19 cellular contexts compared by ENCODE assay signal in genomic region chr5:176384991-176385390, GRCh38. TPM values are rescaled to one million over a fixed set of nuclear protein-coding genes. Genes with fewer than 3 reads are reported as not detected.
DNase-seq lines count a peak whose midpoint lies in the region; ATAC-seq and TF ChIP-seq lines count a peak whose summit lies in the region.
"Had no signal": no experiment of that assay in that cellular context is flagged by ENCODE, and none has a peak within 500 bp of the region (broad histone marks: within the 10 kb centered on the region; RNA-seq: fewer than 3 reads in every experiment).

No MANE protein-coding gene starts in this region.

- peaks cover 35% of the 10 kb centered on the region for H3K4me1 Mint-ChIP-seq in activated T-cell treated with anti-CD3 and anti-CD28 coated beads, Interleukin-2, amount 50 U/mL, for 72 hours (ENCODE audit: low read depth)
- peaks cover 14% of the 10 kb centered on the region for H3K4me1 Mint-ChIP-seq in activated T-helper 17 cell treated with anti-CD3 and anti-CD28 coated beads, Interleukin-2, amount 50 U/mL, for 72 hours

- WGBS in mammary epithelial cell (ENCODE audit: low coverage, missing lambda C conversion rate): 84% methylated on average over 6 of the region's 12 CpGs

- peak overlapping the region; percentile 16 for H3K27ac Mint-ChIP-seq in activated T-cell treated with anti-CD3 and anti-CD28 coated beads, Interleukin-2, amount 50 U/mL, for 72 hours
- peak overlapping the region; percentile 79 for H3K27ac Mint-ChIP-seq in activated T-helper 17 cell treated with anti-CD3 and anti-CD28 coated beads, Interleukin-2, amount 50 U/mL, for 72 hours

- no peaks in the 10 kb centered on the region for H3K9me3 Mint-ChIP-seq in activated T-cell treated with anti-CD3 and anti-CD28 coated beads, Interleukin-2, amount 50 U/mL, for 72 hours
- H3K9me3 Mint-ChIP-seq in activated T-helper 17 cell treated with anti-CD3 and anti-CD28 coated beads, Interleukin-2, amount 50 U/mL, for 72 hours: no peaks in the 10 kb centered on the region

- no peak overlapping the region for H3K4me3 Mint-ChIP-seq in activated T-cell treated with anti-CD3 and anti-CD28 coated beads, Interleukin-2, amount 50 U/mL, for 72 hours
- H3K4me3 Mint-ChIP-seq in activated T-helper 17 cell treated with anti-CD3 and anti-CD28 coated beads, Interleukin-2, amount 50 U/mL, for 72 hours: no peak overlapping the region

- dilution Hi-C loops in mammary epithelial cell (cut with HindIII; ENCODE audit: low sequenced_read_pairs): no loop called here

- peaks cover 0 to 82% (median 58%) of the 10 kb centered on the region in 11 experiments; a peak in 20 of 22 replicates for H4K20me1 ChIP-seq in BLaER1 treated with 17β-estradiol and CSF1 and Interleukin-3, amounts not matched to agents 10 nM and 100 nM
- H4K20me1 ChIP-seq in mammary epithelial cell (ENCODE audit: insufficient read depth, low read length): no peaks in the 10 kb centered on the region

- H3K9ac ChIP-seq in BLaER1 treated with 17β-estradiol and CSF1 and Interleukin-3, amounts not matched to agents 10 nM and 100 nM: peak overlapping the region in 2 of 11 experiments; percentile 26 to 46; a peak in 2 of 22 replicates
- no peak overlapping the region for H3K9ac ChIP-seq in mammary epithelial cell (ENCODE audit: insufficient read depth, low read length)
- H3K9ac ChIP-seq: KMS-11 had no signal

- ATAC-seq in activated T-cell treated with anti-CD3 and anti-CD28 coated beads, Interleukin-2, amount 50 U/mL, for 72 hours (replicated peaks in 1 of 2): no peak
- no peak for ATAC-seq in activated T-helper 17 cell treated with anti-CD3 and anti-CD28 coated beads, Interleukin-2, amount 50 U/mL, for 72 hours (replicated peaks)
- ATAC-seq: HCT116, Panc1 had no signal

- H3K79me2 ChIP-seq in mammary epithelial cell (ENCODE audit: insufficient read depth, low read length): peaks cover 49% of the 10 kb centered on the region

- H3K9me3 ChIP-seq in BLaER1 treated with 17β-estradiol and CSF1 and Interleukin-3, amounts not matched to agents 10 nM and 100 nM (replicated peaks in 1 of 11): no peaks in the 10 kb centered on the region
- H3K9me3 ChIP-seq in mammary epithelial cell (replicated peaks; ENCODE audit: insufficient read depth, low read length): no peaks in the 10 kb centered on the region

- peaks cover 30 to 42% (median 34%) of the 10 kb centered on the region in 10 experiments for H3K4me1 ChIP-seq in BLaER1 treated with 17β-estradiol and CSF1 and Interleukin-3, amounts not matched to agents 10 nM and 100 nM
- peaks cover 12% of the 10 kb centered on the region for H3K4me1 ChIP-seq in mammary epithelial cell (ENCODE audit: insufficient read depth, low read length)

- intact Hi-C loops in posterior vena cava (cut with DNase I) (no loop called here), mammary epithelial cell (cut with micrococcal nuclease) (no loop called here)

- in situ Hi-C loops in mammary epithelial cell (cut with MboI; ENCODE audit: low sequenced_read_pairs in 2 of 2): no loop called here

- no peaks in the 10 kb centered on the region for H3K27me3 ChIP-seq in BLaER1 treated with 17β-estradiol and CSF1 and Interleukin-3, amounts not matched to agents 10 nM and 100 nM
- no peaks in the 10 kb centered on the region for H3K27me3 ChIP-seq in mammary epithelial cell (ENCODE audit: insufficient read depth, low read length)

- peaks cover 10 to 41% of the 10 kb centered on the region in 2 donors for H3K36me3 Mint-ChIP-seq in activated T-cell treated with anti-CD3 and anti-CD28 coated beads, Interleukin-2, amount 50 U/mL, for 72 hours (ENCODE audit: insufficient read depth in 2 of 2)
- H3K36me3 Mint-ChIP-seq in activated T-helper 17 cell treated with anti-CD3 and anti-CD28 coated beads, Interleukin-2, amount 50 U/mL, for 72 hours (ENCODE audit: low read depth): peaks cover 96% of the 10 kb centered on the region

- BruUV-seq in mammary epithelial cell (replicated peaks; lab: Mats Ljungman, UMichigan): no TSS peak

- H3K36me3 ChIP-seq in BLaER1 treated with 17β-estradiol and CSF1 and Interleukin-3, amounts not matched to agents 10 nM and 100 nM: peaks cover 61 to 75% (median 70%) of the 10 kb centered on the region in 11 experiments
- H3K36me3 ChIP-seq in mammary epithelial cell (ENCODE audit: insufficient read depth, low read length): peaks cover 41% of the 10 kb centered on the region

- H3K4me3 ChIP-seq in BLaER1 treated with 17β-estradiol and CSF1 and Interleukin-3, amounts not matched to agents 10 nM and 100 nM: no peak overlapping the region
- no peak overlapping the region for H3K4me3 ChIP-seq in mammary epithelial cell (replicated peaks in 1 of 3; ENCODE audit: insufficient read depth in 1 of 3, low read depth in 2 of 3, low read length in 3 of 3)

- no peak overlapping the region for H2AFZ ChIP-seq in mammary epithelial cell (ENCODE audit: low read depth, low read length)

- H3K27ac ChIP-seq in BLaER1 treated with 17β-estradiol and CSF1 and Interleukin-3, amounts not matched to agents 10 nM and 100 nM: no peak overlapping the region
- H3K27ac ChIP-seq in mammary epithelial cell (ENCODE audit: insufficient read depth, low read depth, low read length): no peak overlapping the region
- H3K27ac ChIP-seq: KMS-11 had no signal

- no peaks in the 10 kb centered on the region for H3K27me3 Mint-ChIP-seq in activated T-cell treated with anti-CD3 and anti-CD28 coated beads, Interleukin-2, amount 50 U/mL, for 72 hours (ENCODE audit: low read depth)
- H3K27me3 Mint-ChIP-seq in activated T-helper 17 cell treated with anti-CD3 and anti-CD28 coated beads, Interleukin-2, amount 50 U/mL, for 72 hours: no peaks in the 10 kb centered on the region

- peak overlapping the region in 9 of 11 experiments; percentile 21 to 100 (median 94); a peak in 13 of 22 replicates for H3K4me2 ChIP-seq in BLaER1 treated with 17β-estradiol and CSF1 and Interleukin-3, amounts not matched to agents 10 nM and 100 nM
- no peak overlapping the region for H3K4me2 ChIP-seq in mammary epithelial cell (ENCODE audit: insufficient read depth, low read depth, low read length)
- H3K4me2 ChIP-seq: KMS-11 had no signal

- no peak for DNase-seq in activated T-cell treated with anti-CD3 and anti-CD28 coated beads, Interleukin-2, amount 50 U/mL, for 72 hours
- DNase-seq in activated T-cell treated with anti-CD3 and anti-CD28 coated beads for 4 hours (no peak), posterior vena cava (ENCODE audit: low spot score) (peak; percentile 76), mammary epithelial cell (no peak), NOMO-1 treated with DMSO at 0.1 percent for 48 hours (lab: John Stamatoyannopoulos, UW; ENCODE audit: unreplicated experiment) (no peak), NCI-H2171 treated with DMSO at 0.1 percent for 48 hours (lab: John Stamatoyannopoulos, UW) (no peak)
- DNase-seq: DMS79; NCI-H1092 treated with DMSO at 0.1 percent for 48 hours; NCI-H1436 treated with DMSO at 0.1 percent for 48 hours; NCI-H1930; NCI-H2227 treated with DMSO at 0.1 percent for 48 hours; NCI-H510A; NCI-H748 treated with DMSO at 0.1 percent for 48 hours; NK-92 treated with Interleukin-12 subunit alpha and Interleukin-12 subunit beta, amount 100 ng/mL, for 24 hours had no signal

- TF ChIP-seq CTCF in mammary epithelial cell (conservative IDR thresholded peaks at IDR 0.05 in 1 of 2, IDR thresholded peaks at IDR 0.05 in 1 of 2; ENCODE audit: extremely low read depth in 1 of 2, insufficient read depth in 1 of 2, low read depth in 1 of 2, low read length in 2 of 2): no peak

- CTCF ChIA-PET in mammary epithelial cell (lab: Charles Lee; ENCODE audit: low non-redundant PET): no interaction called here

RNA-seq across cellular contexts. Expression of gene NOP16, which starts 3.4 kb away (rescaled TPM):
- total RNA-seq in activated T-cell treated with anti-CD3 and anti-CD28 coated beads, Interleukin-2, amount 50 U/mL, for 72 hours: 10 to 100 TPM; 41.8 to 42.3 TPM
- total RNA-seq in activated T-helper 17 cell treated with anti-CD3 and anti-CD28 coated beads, Interleukin-2, amount 50 U/mL, for 72 hours: 10 to 100 TPM; 37.6 to 99.0 TPM
- 10 to 100 TPM; 17.5 to 18.1 TPM for total RNA-seq in posterior vena cava
- 10 to 100 TPM in 1 of 2 donors, 1 to 10 TPM in 1; 8.7 to 61.4 TPM for total RNA-seq in mammary epithelial cell
- 103 TPM for polyA plus RNA-seq in mammary epithelial cell
- 22.5 TPM for polyA minus RNA-seq in mammary epithelial cell

RNA-seq across cellular contexts. Expression of gene HIGD2A, which starts 3.6 kb away (rescaled TPM):
- total RNA-seq in activated T-cell treated with anti-CD3 and anti-CD28 coated beads, Interleukin-2, amount 50 U/mL, for 72 hours: 100 to 1,000 TPM; 109 to 135 TPM
- 100 to 1,000 TPM; 114 to 120 TPM for total RNA-seq in activated T-helper 17 cell treated with anti-CD3 and anti-CD28 coated beads, Interleukin-2, amount 50 U/mL, for 72 hours
- 10 to 100 TPM; 66.9 to 90.4 TPM for total RNA-seq in posterior vena cava
- 10 to 100 TPM; 30.3 to 93.0 TPM for total RNA-seq in mammary epithelial cell
- polyA plus RNA-seq in mammary epithelial cell: 141 TPM
- 111 TPM for polyA minus RNA-seq in mammary epithelial cell

RNA-seq across cellular contexts. Expression of gene ARL10, which starts 19.7 kb away (rescaled TPM):
- 10 to 100 TPM in 1 of 2 donors, 1 to 10 TPM in 1; 7.5 to 14.0 TPM for total RNA-seq in activated T-cell treated with anti-CD3 and anti-CD28 coated beads, Interleukin-2, amount 50 U/mL, for 72 hours
- total RNA-seq in activated T-helper 17 cell treated with anti-CD3 and anti-CD28 coated beads, Interleukin-2, amount 50 U/mL, for 72 hours: 10 to 100 TPM in 1 of 2 donors, 1 to 10 TPM in 1; 8.7 to 17.3 TPM
- total RNA-seq in posterior vena cava (10 to 100 TPM; 12.4 to 15.2 TPM), mammary epithelial cell (10 to 100 TPM in 1 of 2 donors, under 1 TPM in 1; 0.56 to 10.7 TPM)
- polyA plus RNA-seq in mammary epithelial cell: 1.8 TPM
- polyA minus RNA-seq in mammary epithelial cell: 2.8 TPM

RNA-seq across cellular contexts. Expression of gene KIAA1191, which starts 23.4 kb away (rescaled TPM):
- total RNA-seq in activated T-cell treated with anti-CD3 and anti-CD28 coated beads, Interleukin-2, amount 50 U/mL, for 72 hours: 10 to 100 TPM; 56.7 to 59.0 TPM
- 10 to 100 TPM; 54.2 to 78.0 TPM for total RNA-seq in activated T-helper 17 cell treated with anti-CD3 and anti-CD28 coated beads, Interleukin-2, amount 50 U/mL, for 72 hours
- total RNA-seq in posterior vena cava (10 to 100 TPM; 80.9 to 90.2 TPM), mammary epithelial cell (100 to 1,000 TPM in 1 of 2 donors, 10 to 100 TPM in 1; 99.0 to 204 TPM)
- 130 TPM for polyA plus RNA-seq in mammary epithelial cell
- polyA minus RNA-seq in mammary epithelial cell: 169 TPM

RNA-seq across cellular contexts. Expression of gene CLTB, which starts 31.3 kb away (rescaled TPM):
- 10 to 100 TPM; 38.1 to 41.9 TPM for total RNA-seq in activated T-cell treated with anti-CD3 and anti-CD28 coated beads, Interleukin-2, amount 50 U/mL, for 72 hours
- total RNA-seq in activated T-helper 17 cell treated with anti-CD3 and anti-CD28 coated beads, Interleukin-2, amount 50 U/mL, for 72 hours: 10 to 100 TPM; 22.9 to 56.9 TPM
- total RNA-seq in posterior vena cava (100 to 1,000 TPM; 147 to 179 TPM), mammary epithelial cell (100 to 1,000 TPM; 166 to 323 TPM)
- 332 TPM for polyA plus RNA-seq in mammary epithelial cell
- polyA minus RNA-seq in mammary epithelial cell: 114 TPM
